Comparison of ENCODE assay signal across 23 cellular contexts in the genomic region with DNA sequence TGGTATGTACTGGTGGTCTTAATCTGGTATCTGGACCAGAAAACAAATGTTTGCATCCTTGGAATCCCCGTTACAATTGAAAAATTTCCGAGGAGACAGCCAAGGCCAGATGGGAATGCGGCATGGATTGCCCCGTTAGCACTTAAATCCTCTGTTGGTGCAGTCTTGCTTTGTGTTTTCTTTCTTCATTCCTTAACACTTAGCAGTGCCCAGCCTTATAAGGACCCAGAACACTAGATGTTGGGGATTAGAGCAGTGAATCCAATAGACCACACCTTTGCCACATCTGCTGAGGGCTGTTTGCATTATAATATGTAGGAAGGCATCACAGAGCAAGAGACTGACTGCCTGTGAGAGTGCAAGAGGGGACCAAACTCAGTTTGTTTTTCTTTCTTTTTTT.
"Had no signal": no experiment of that assay in that cellular context is flagged by ENCODE, and none has a peak within 500 bp of the region (broad histone marks: within the 10 kb centered on the region; RNA-seq: fewer than 3 reads in every experiment).

No MANE protein-coding gene starts in this region.

- H3K4me3 Mint-ChIP-seq: activated B cell treated with CpG ODN at 0.5 μM for 24 hours; activated CD8-positive, alpha-beta T cell treated with anti-CD3 and anti-CD28 coated beads for 36 hours; activated naive CD8-positive, alpha-beta T cell treated with anti-CD3 and anti-CD28 coated beads for 36 hours; memory B cell; naive thymus-derived CD8-positive, alpha-beta T cell; type B pancreatic cell had no signal

- FAIRE-seq: bronchial epithelial cell, small intestine, TTC549 had no signal

- H3K27ac ChIP-seq: esophagus muscularis mucosa had no signal

- H3K9me3 Mint-ChIP-seq: activated B cell treated with CpG ODN at 0.5 μM for 24 hours; activated CD8-positive, alpha-beta T cell treated with anti-CD3 and anti-CD28 coated beads for 36 hours; activated naive CD8-positive, alpha-beta T cell treated with anti-CD3 and anti-CD28 coated beads for 36 hours; memory B cell; type B pancreatic cell had no signal

- H3K9me3 ChIP-seq: esophagus muscularis mucosa had no signal

- H3K27ac Mint-ChIP-seq: activated B cell treated with CpG ODN at 0.5 μM for 24 hours; activated CD8-positive, alpha-beta T cell treated with anti-CD3 and anti-CD28 coated beads for 36 hours; activated naive CD8-positive, alpha-beta T cell treated with anti-CD3 and anti-CD28 coated beads for 36 hours; memory B cell; type B pancreatic cell had no signal

- H3K27me3 ChIP-seq: hepatocyte had no signal

- H3K36me3 Mint-ChIP-seq: activated naive CD8-positive, alpha-beta T cell treated with anti-CD3 and anti-CD28 coated beads for 36 hours; memory B cell; type B pancreatic cell had no signal

- DNase-seq: activated B cell treated with CpG ODN at 0.5 μM for 24 hours; activated CD4-positive, alpha-beta T cell treated with anti-CD3 and anti-CD28 coated beads for 48 hours; activated CD8-positive, alpha-beta memory T cell treated with anti-CD3 and anti-CD28 coated beads, Interleukin-2, amount 50 U/mL, for 4 hours; activated CD8-positive, alpha-beta T cell treated with anti-CD3 and anti-CD28 coated beads for 36 hours; activated gamma-delta T cell treated with Interleukin-2 at 50 U/mL for 16 hours; activated naive CD8-positive, alpha-beta T cell treated with anti-CD3 and anti-CD28 coated beads for 36 hours; activated T-cell treated with anti-CD3 and anti-CD28 coated beads, Interleukin-2, amount 50 U/mL, for 48 hours; amygdala; left ventricle myocardium superior; naive thymus-derived CD8-positive, alpha-beta T cell; nucleus accumbens; right cardiac atrium; small intestine; stimulated activated CD4-positive, alpha-beta T cell treated with anti-CD3 and anti-CD28 coated beads, Interleukin-4, amount 100 ng/mL, for 24 hours; stimulated activated naive CD4-positive, alpha-beta T cell; substantia nigra; SW 1271 had no signal

- H3K4me3 ChIP-seq: esophagus muscularis mucosa, hepatocyte had no signal

- H3K36me3 ChIP-seq: esophagus muscularis mucosa had no signal
